22 cellular contexts compared by ENCODE assay signal in the genomic region with DNA sequence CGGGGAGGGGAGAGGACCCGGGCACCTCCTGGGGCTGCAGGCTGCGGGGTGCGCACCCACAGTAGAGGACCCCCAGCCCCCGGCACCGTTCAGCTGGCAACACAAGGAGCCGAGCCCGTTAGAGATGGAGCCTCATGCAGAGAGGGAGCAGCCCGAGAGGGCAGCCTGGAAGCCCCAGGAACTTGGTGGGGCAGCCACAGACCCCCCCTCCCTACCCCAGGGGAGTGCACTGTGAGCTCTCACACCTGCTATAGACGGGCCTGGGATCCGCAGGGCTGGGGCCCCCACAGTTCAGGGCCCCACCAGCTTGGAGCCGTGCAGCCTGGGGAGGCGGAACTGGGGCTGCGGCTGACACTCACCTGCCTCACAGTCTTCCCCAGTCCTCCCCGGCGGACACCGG. TPM values are rescaled to one million over a fixed set of nuclear protein-coding genes. Genes with fewer than 3 reads are reported as not detected.
"Had no signal": no experiment of that assay in that cellular context is flagged by ENCODE, and none has a peak within 500 bp of the region (broad histone marks: within the 10 kb centered on the region; RNA-seq: fewer than 3 reads in every experiment).

No MANE protein-coding gene starts in this region.

- H3K27ac ChIP-seq: brain microvascular endothelial cell, breast epithelium, WERI-Rb-1 had no signal

- H3K36me3 ChIP-seq: brain microvascular endothelial cell, breast epithelium, WERI-Rb-1 had no signal

- H3K4me3 ChIP-seq: ascending aorta, breast epithelium had no signal

- H3K27me3 ChIP-seq: ascending aorta, brain microvascular endothelial cell, breast epithelium had no signal

- ATAC-seq: activated CD4-positive, alpha-beta T cell treated with anti-CD3 and anti-CD28 coated beads for 36 hours; activated CD8-positive, alpha-beta T cell treated with anti-CD3 and anti-CD28 coated beads, Interleukin-2, amount 10 ng/mL, durations not matched to agents 7 days and 5 days had no signal

- H3K9me3 ChIP-seq: ascending aorta, breast epithelium had no signal

- DNase-seq: activated CD4-positive, alpha-beta T cell treated with anti-CD3 and anti-CD28 coated beads for 48 hours; activated CD8-positive, alpha-beta memory T cell treated with anti-CD3 and anti-CD28 coated beads for 24 hours; activated CD8-positive, alpha-beta memory T cell treated with anti-CD3 and anti-CD28 coated beads, Interleukin-2, amount 10 ng/mL, durations not matched to agents 7 days and 5 days; activated CD8-positive, alpha-beta memory T cell treated with anti-CD3 and anti-CD28 coated beads, Interleukin-2, amount 50 U/mL, for 48 hours; activated effector memory CD4-positive, alpha-beta T cell treated with Interleukin-2 at 50 U/mL for 16 hours; activated gamma-delta T cell; activated naive CD4-positive, alpha-beta T cell treated with Interleukin-2 at 50 U/mL for 16 hours; activated naive CD8-positive, alpha-beta T cell treated with anti-CD3 and anti-CD28 coated beads, Interleukin-2, amount 10 ng/mL, durations not matched to agents 7 days and 5 days; activated T-cell treated with anti-CD3 and anti-CD28 coated beads, Interleukin-2, amount 50 U/mL, for 24 hours; activated T-cell treated with anti-CD3 and anti-CD28 coated beads, Interleukin-2, amount 50 U/mL, for 48 hours; T1000 had no signal

- H3K4me1 ChIP-seq: breast epithelium had no signal

RNA-seq across cellular contexts. Expression of a gene that starts 47.0 kb away (rescaled TPM):
- total RNA-seq: activated CD4-positive, alpha-beta memory T cell treated with anti-CD3 and anti-CD28 coated beads, Interleukin-2, amount 10 ng/mL, durations not matched to agents 7 days and 5 days; activated CD4-positive, alpha-beta T cell treated with anti-CD3 and anti-CD28 coated beads for 36 hours; activated CD4-positive, alpha-beta T cell treated with anti-CD3 and anti-CD28 coated beads, Interleukin-2, amount 10 ng/mL, durations not matched to agents 7 days and 5 days; activated CD8-positive, alpha-beta memory T cell treated with anti-CD3 and anti-CD28 coated beads, Interleukin-2, amount 10 ng/mL, durations not matched to agents 7 days and 5 days; activated CD8-positive, alpha-beta T cell treated with anti-CD3 and anti-CD28 coated beads, Interleukin-2, amount 10 ng/mL, durations not matched to agents 7 days and 5 days; activated naive CD8-positive, alpha-beta T cell treated with anti-CD3 and anti-CD28 coated beads, Interleukin-2, amount 10 ng/mL, durations not matched to agents 7 days and 5 days; activated T-helper 2 cell treated with anti-CD3 and anti-CD28 coated beads, Interferon-gamma antibody, Interleukin-2, Interleukin-4, amounts not matched to agents 10 μg/mL and 5 μg/mL and 100 μg/mL, durations not matched to agents 14 hours and 24 hours and 36 hours; ascending aorta; T-helper 1 cell treated with Interleukin-12 subunit alpha and Interleukin-12 subunit beta and Interleukin-4 antibody, amounts not matched to agents 30 ng/mL and 1 ng/mL, for 36 hours; T-helper 2 cell treated with Interferon-gamma antibody and Interleukin-4, amounts not matched to agents 100 ng/mL and 5 ng/mL, for 36 hours had no signal
